ENCODE assay signal across 1 cellular context in the genomic region with DNA sequence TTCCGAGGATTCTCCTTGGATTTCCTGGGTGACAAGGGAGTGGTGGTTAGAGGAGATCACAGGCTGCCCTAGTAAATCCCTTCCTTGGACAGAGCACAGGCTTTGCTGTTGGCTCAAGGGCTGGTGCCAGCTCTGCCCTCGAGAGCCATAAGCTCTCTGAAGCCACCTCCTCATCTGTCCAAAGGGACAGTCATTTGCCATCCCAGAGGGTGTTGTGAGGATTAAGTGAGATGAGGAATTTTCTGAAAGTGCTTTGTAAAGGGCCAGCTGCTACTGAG.
TF ChIP-seq lines count a peak whose summit lies in the region.

No MANE protein-coding gene starts in this region.

TF ChIP-seq in HEK293, 187 proteins besides CTCF, POLR2A, EP300 and RAD21 (continued from another document):
- TF ChIP-seq, protein P1, sequence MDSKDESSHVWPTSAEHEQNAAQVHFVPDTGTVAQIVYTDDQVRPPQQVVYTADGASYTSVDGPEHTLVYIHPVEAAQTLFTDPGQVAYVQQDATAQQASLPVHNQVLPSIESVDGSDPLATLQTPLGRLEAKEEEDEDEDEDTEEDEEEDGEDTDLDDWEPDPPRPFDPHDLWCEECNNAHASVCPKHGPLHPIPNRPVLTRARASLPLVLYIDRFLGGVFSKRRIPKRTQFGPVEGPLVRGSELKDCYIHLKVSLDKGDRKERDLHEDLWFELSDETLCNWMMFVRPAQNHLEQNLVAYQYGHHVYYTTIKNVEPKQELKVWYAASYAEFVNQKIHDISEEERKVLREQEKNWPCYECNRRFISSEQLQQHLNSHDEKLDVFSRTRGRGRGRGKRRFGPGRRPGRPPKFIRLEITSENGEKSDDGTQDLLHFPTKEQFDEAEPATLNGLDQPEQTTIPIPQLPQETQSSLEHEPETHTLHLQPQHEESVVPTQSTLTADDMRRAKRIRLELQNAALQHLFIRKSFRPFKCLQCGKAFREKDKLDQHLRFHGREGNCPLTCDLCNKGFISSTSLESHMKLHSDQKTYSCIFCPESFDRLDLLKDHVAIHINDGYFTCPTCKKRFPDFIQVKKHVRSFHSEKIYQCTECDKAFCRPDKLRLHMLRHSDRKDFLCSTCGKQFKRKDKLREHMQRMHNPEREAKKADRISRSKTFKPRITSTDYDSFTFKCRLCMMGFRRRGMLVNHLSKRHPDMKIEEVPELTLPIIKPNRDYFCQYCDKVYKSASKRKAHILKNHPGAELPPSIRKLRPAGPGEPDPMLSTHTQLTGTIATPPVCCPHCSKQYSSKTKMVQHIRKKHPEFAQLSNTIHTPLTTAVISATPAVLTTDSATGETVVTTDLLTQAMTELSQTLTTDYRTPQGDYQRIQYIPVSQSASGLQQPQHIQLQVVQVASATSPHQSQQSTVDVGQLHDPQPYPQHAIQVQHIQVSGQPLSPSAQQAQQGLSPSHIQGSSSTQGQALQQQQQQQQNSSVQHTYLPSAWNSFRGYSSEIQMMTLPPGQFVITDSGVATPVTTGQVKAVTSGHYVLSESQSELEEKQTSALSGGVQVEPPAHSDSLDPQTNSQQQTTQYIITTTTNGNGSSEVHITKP (tag by site-specific recombination; IDR thresholded peaks at IDR 0.05) = no peak
- TF ChIP-seq, protein P2, sequence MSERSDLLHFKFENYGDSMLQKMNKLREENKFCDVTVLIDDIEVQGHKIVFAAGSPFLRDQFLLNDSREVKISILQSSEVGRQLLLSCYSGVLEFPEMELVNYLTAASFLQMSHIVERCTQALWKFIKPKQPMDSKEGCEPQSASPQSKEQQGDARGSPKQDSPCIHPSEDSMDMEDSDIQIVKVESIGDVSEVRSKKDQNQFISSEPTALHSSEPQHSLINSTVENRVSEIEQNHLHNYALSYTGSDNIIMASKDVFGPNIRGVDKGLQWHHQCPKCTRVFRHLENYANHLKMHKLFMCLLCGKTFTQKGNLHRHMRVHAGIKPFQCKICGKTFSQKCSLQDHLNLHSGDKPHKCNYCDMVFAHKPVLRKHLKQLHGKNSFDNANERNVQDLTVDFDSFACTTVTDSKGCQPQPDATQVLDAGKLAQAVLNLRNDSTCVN (tag by site-specific recombination; optimal IDR thresholded peaks at IDR 0.05) = no peak
